ENCODE assay signal across 1 cellular context in the genomic region with DNA sequence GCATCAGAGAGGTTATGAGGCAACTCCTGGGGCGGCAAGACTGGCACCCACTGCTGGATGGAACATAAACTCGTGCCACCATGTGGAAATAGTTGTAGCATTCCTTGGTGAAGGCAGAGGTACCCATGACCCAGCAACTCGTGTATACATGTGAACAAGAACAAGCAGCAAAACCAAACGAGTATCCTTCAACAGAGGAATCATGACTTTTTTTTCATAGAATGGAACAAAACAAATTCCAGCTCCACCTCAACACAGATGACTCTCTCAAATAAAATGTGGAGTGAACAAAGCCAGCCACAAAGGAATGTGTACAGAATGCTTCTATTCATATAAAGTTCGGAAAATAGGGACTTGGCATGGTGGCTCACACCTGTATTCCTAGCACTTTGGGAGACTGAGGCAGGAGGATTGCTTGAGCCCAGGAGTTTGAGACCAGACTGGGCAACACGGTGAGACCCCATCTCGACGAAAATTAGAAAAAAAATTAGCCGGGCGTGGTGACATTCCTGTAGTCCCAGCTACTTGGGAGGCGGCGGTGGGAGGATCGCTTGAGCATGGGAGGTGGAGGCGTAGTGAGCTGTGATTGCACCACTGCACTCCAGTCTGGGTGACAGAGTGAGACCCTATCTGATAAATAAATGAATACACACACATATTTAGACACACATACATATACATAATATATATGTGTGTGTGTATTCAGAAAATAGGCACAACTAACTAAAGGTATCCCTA.
TF ChIP-seq lines count a peak whose summit lies in the region.

No MANE protein-coding gene starts in this region.

TF ChIP-seq in SK-N-SH, 30 proteins besides CTCF, POLR2A, EP300 and RAD21:
- no peak for TF ChIP-seq RCOR1 (IDR thresholded peaks at IDR 0.05; ENCODE audit: low read length)
- no peak for TF ChIP-seq MEF2A (IDR thresholded peaks at IDR 0.05; ENCODE audit: borderline replicate concordance, low read depth)
- no peak for TF ChIP-seq ZBTB33 (IDR thresholded peaks at IDR 0.05; ENCODE audit: borderline replicate concordance, low read depth)
- TF ChIP-seq NFIC (IDR thresholded peaks at IDR 0.05; ENCODE audit: borderline replicate concordance) = no peak
- TF ChIP-seq FOXM1 (IDR thresholded peaks at IDR 0.05; ENCODE audit: low read depth) = no peak
- TF ChIP-seq RFX5 (IDR thresholded peaks at IDR 0.05; ENCODE audit: low read length) = no peak
- TF ChIP-seq GABPA (IDR thresholded peaks at IDR 0.05; ENCODE audit: low read depth) = no peak
- TF ChIP-seq EZH2phosphoT487 (IDR thresholded peaks at IDR 0.05; ENCODE audit: borderline replicate concordance, low read depth) = no peak
- TF ChIP-seq MXI1 (IDR thresholded peaks at IDR 0.05; ENCODE audit: low read depth, low read length) = no peak
- no peak for TF ChIP-seq TAF1 (IDR thresholded peaks at IDR 0.05; ENCODE audit: borderline replicate concordance, low read depth, low read length)
- no peak for TF ChIP-seq ELF1 (IDR thresholded peaks at IDR 0.05)
- TF ChIP-seq, protein P1, sequence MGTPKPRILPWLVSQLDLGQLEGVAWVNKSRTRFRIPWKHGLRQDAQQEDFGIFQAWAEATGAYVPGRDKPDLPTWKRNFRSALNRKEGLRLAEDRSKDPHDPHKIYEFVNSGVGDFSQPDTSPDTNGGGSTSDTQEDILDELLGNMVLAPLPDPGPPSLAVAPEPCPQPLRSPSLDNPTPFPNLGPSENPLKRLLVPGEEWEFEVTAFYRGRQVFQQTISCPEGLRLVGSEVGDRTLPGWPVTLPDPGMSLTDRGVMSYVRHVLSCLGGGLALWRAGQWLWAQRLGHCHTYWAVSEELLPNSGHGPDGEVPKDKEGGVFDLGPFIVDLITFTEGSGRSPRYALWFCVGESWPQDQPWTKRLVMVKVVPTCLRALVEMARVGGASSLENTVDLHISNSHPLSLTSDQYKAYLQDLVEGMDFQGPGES (IDR thresholded peaks at IDR 0.05; ENCODE audit: low read depth, low read length) = no peak
- TF ChIP-seq REST (IDR thresholded peaks at IDR 0.05; ENCODE audit: low read depth, low read length) = no peak
- TF ChIP-seq TEAD4 (IDR thresholded peaks at IDR 0.05; ENCODE audit: borderline replicate concordance, insufficient read depth) = 0 out of 2 replicates have a peak, but pooled peaks have one; percentile 21
- TF ChIP-seq, protein P2, sequence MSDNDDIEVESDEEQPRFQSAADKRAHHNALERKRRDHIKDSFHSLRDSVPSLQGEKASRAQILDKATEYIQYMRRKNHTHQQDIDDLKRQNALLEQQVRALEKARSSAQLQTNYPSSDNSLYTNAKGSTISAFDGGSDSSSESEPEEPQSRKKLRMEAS (IDR thresholded peaks at IDR 0.05; ENCODE audit: low read depth) = no peak
- TF ChIP-seq, protein P3, sequence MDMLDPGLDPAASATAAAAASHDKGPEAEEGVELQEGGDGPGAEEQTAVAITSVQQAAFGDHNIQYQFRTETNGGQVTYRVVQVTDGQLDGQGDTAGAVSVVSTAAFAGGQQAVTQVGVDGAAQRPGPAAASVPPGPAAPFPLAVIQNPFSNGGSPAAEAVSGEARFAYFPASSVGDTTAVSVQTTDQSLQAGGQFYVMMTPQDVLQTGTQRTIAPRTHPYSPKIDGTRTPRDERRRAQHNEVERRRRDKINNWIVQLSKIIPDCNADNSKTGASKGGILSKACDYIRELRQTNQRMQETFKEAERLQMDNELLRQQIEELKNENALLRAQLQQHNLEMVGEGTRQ (IDR thresholded peaks at IDR 0.05; ENCODE audit: borderline replicate concordance, low read depth, low read length) = no peak
- no peak for TF ChIP-seq PBX3 (IDR thresholded peaks at IDR 0.05)
- TF ChIP-seq JUND (IDR thresholded peaks at IDR 0.05) = no peak
- TF ChIP-seq FOXJ3 (CRISPR knock-in tag; IDR thresholded peaks at IDR 0.05) = no peak
- no peak for TF ChIP-seq YY1 (IDR thresholded peaks at IDR 0.05; ENCODE audit: low read depth)
- TF ChIP-seq TCF12 (IDR thresholded peaks at IDR 0.05) = peak; percentile 31; the same call in 1 of the 2 replicates
- peak; percentile 42; the same call in 1 of the 2 replicates for TF ChIP-seq FOSL2 (IDR thresholded peaks at IDR 0.05; ENCODE audit: borderline replicate concordance, low read depth)
- TF ChIP-seq USF1 (IDR thresholded peaks at IDR 0.05; ENCODE audit: borderline replicate concordance, low read depth) = no peak
- no peak for TF ChIP-seq POLR2AphosphoS5 (IDR thresholded peaks at IDR 0.05; ENCODE audit: low read depth, low read length)
